ENCODE assay signal across 8 cellular contexts in genomic region chr5:135426102-135427082, GRCh38. TPM values are rescaled to one million over a fixed set of nuclear protein-coding genes. Genes with fewer than 3 reads are reported as not detected.
A peak's percentile ranks its signal among the peaks of the same experiment; 100 is the strongest.
DNase-seq lines count a peak whose midpoint lies in the region; ATAC-seq and TF ChIP-seq lines count a peak whose summit lies in the region.

No MANE protein-coding gene starts in this region.

- H3K27ac ChIP-seq in heart left ventricle = peak overlapping the region in 1 of 12 donors; percentile 69

- H3K4me1 ChIP-seq in heart left ventricle = peaks cover 0 to 46% (median 10%) of the 10 kb centered on the region in 12 donors

- H3K27ac Mint-ChIP-seq in WTC11 = no peak overlapping the region
- H3K27ac Mint-ChIP-seq in stimulated activated naive CD8-positive, alpha-beta T cell treated with anti-CD3 and anti-CD28 coated beads, Interleukin-15, amount 100 ng/mL, for 72 hours = no peak overlapping the region

- peaks cover 6% of the 10 kb centered on the region for H3K36me3 Mint-ChIP-seq in WTC11

- H3K4me1 Mint-ChIP-seq in WTC11 = no peaks in the 10 kb centered on the region
- H3K4me1 Mint-ChIP-seq in stimulated activated naive CD8-positive, alpha-beta T cell treated with anti-CD3 and anti-CD28 coated beads, Interleukin-15, amount 100 ng/mL, for 72 hours = peaks cover 6% of the 10 kb centered on the region

- ATAC-seq in HG02763 (IDR thresholded peaks at IDR 0.05; ENCODE audit: unreplicated experiment) (peak; percentile 70), WTC11 (peak; percentile 89), heart left ventricle (peak; percentile 34 to 64 (median 55))
- peak; percentile 96 for ATAC-seq in stimulated activated naive CD8-positive, alpha-beta T cell treated with anti-CD3 and anti-CD28 coated beads, Interleukin-15, amount 100 ng/mL, for 72 hours

- peaks cover 24% of the 10 kb centered on the region for H3K27me3 Mint-ChIP-seq in WTC11 (ENCODE audit: low read depth)
- H3K27me3 Mint-ChIP-seq in stimulated activated naive CD8-positive, alpha-beta T cell treated with anti-CD3 and anti-CD28 coated beads, Interleukin-15, amount 100 ng/mL, for 72 hours = peaks cover 11% of the 10 kb centered on the region

- no peak overlapping the region for H3K4me3 Mint-ChIP-seq in WTC11
- H3K4me3 Mint-ChIP-seq in stimulated activated naive CD8-positive, alpha-beta T cell treated with anti-CD3 and anti-CD28 coated beads, Interleukin-15, amount 100 ng/mL, for 72 hours = no peak overlapping the region

- H3K36me3 ChIP-seq in BJ (ENCODE audit: control insufficient read depth, insufficient read depth, low read length) (no peaks in the 10 kb centered on the region), heart left ventricle (no peaks in the 10 kb centered on the region)

- TF ChIP-seq CTCF in BJ (IDR thresholded peaks at IDR 0.05; ENCODE audit: insufficient read depth, low read depth, low read length) (peak; percentile 86), GM12875 (IDR thresholded peaks at IDR 0.05; ENCODE audit: borderline replicate concordance, insufficient read depth, low read depth, low read length) (peak; percentile 70; the same call in 1 of the 2 replicates), WTC11 (IDR thresholded peaks at IDR 0.05) (peak; percentile 51), heart left ventricle (IDR thresholded peaks at IDR 0.05) (peak; percentile 57 to 76 (median 64))

- POLR2A ChIA-PET in BJ (lab: Charles Lee) = interaction anchor here (0.7 kb wide), 1 partner anchor 19 kb away, joined by 4 read pairs; no protein-coding TSS in a partner anchor
- POLR2A ChIA-PET in WTC11 (lab: Charles Lee) = no interaction called here

- intact Hi-C loops in heart left ventricle (cut with DNase I) = loop anchor here in 4 of 10 donors (5.0 to 10.0 kb wide), 5 partner anchors 54 to 232 kb away; no protein-coding TSS in a partner anchor

- peaks cover 15% of the 10 kb centered on the region for H3K9me3 Mint-ChIP-seq in WTC11
- H3K9me3 Mint-ChIP-seq in stimulated activated naive CD8-positive, alpha-beta T cell treated with anti-CD3 and anti-CD28 coated beads, Interleukin-15, amount 100 ng/mL, for 72 hours = peaks cover 8 to 15% of the 10 kb centered on the region in 2 donors

- DNase-seq in BJ (ENCODE audit: low read depth) = no peak
- DNase-seq in NCI-H1694 (lab: John Stamatoyannopoulos, UW) = peak; percentile 70
- no peak for DNase-seq in WTC11 (ENCODE audit: low spot score)
- DNase-seq in heart left ventricle = no peak
- peak in 1 of 2 donors; percentile 30 for DNase-seq in stimulated activated naive CD8-positive, alpha-beta T cell treated with anti-CD3 and anti-CD28 coated beads, Interleukin-15, amount 100 ng/mL, for 72 hours
- no peak for DNase-seq in stimulated activated CD8-positive, alpha-beta memory T cell treated with anti-CD3 and anti-CD28 coated beads, Interleukin-4, amount 100 ng/mL, for 48 hours

- TF ChIP-seq POLR2A in heart left ventricle (IDR thresholded peaks at IDR 0.05) = no peak

- CTCF ChIA-PET in BJ (lab: Yijun Ruan, JAX) (interaction anchor here (0.5 to 5.8 kb wide), 33 partner anchors 10 to 680 kb away, joined by 3 to 60 read pairs (median 4); no protein-coding TSS in a partner anchor), WTC11 (lab: Charles Lee) (interaction anchor here (0.5 to 3.8 kb wide), 33 partner anchors 8 to 247 kb away, joined by 3 to 32 read pairs (median 4); partner anchors contain the start of genes CXCL14, DCANP1 and MACROH2A1)

- H3K27me3 ChIP-seq in BJ (ENCODE audit: control insufficient read depth, insufficient read depth, low read length) = no peaks in the 10 kb centered on the region
- H3K27me3 ChIP-seq in heart left ventricle = no peaks in the 10 kb centered on the region

- H3K9me3 ChIP-seq in heart left ventricle = peaks cover 0 to 12% (median 0%) of the 10 kb centered on the region in 12 donors

- H3K4me3 ChIP-seq in BJ (ENCODE audit: low read depth, low read length) = no peak overlapping the region
- H3K4me3 ChIP-seq in GM12875 (ENCODE audit: low read depth, low read length) = no peak overlapping the region
- H3K4me3 ChIP-seq in heart left ventricle = no peak overlapping the region

- WGBS in heart left ventricle, 4 donors = 51 to 59% (median 55%) methylated on average over 7 of the region's 7 CpGs

TF ChIP-seq in WTC11, 78 proteins besides CTCF, POLR2A, EP300 and RAD21 (continues in another document):
- TF ChIP-seq E2F5 (CRISPR knock-in tag; IDR thresholded peaks at IDR 0.05) (no peak), NR3C1 (CRISPR knock-in tag; conservative IDR thresholded peaks at IDR 0.05; ENCODE audit: low read depth) (no peak), ESRRA (CRISPR knock-in tag; IDR thresholded peaks at IDR 0.05; ENCODE audit: borderline replicate concordance) (no peak), ATF2 (CRISPR knock-in tag; IDR thresholded peaks at IDR 0.05; ENCODE audit: borderline replicate concordance, low read depth) (no peak), ZMAT4 (CRISPR knock-in tag; IDR thresholded peaks at IDR 0.05) (no peak), ZNF121 (CRISPR knock-in tag; IDR thresholded peaks at IDR 0.05) (no peak), PRRX2 (CRISPR knock-in tag; IDR thresholded peaks at IDR 0.05) (no peak), IRF1 (CRISPR knock-in tag; IDR thresholded peaks at IDR 0.05) (no peak)

RNA-seq across cellular contexts. Expression of gene DCANP1, which starts 20.8 kb away (rescaled TPM):
- polyA plus RNA-seq in BJ (2011; rRNA removed) = not detected in 2 replicates
- polyA minus RNA-seq in BJ (2011; rRNA and poly(A)+ RNA removed) = not detected in 2 replicates
- not detected in 3 replicates for total RNA-seq in WTC11 (2021)
- under 1 TPM in 1 of 9 donors, not detected in 8; 0.11 TPM for total RNA-seq in heart left ventricle
- polyA plus RNA-seq in heart left ventricle = not detected

RNA-seq across cellular contexts. Expression of gene TIFAB, which starts 25.8 kb away (rescaled TPM):
- polyA plus RNA-seq in BJ (2011; rRNA removed) = not detected in 2 replicates
- polyA minus RNA-seq in BJ (2011; rRNA and poly(A)+ RNA removed) = not detected in 2 replicates
- not detected in 3 replicates for total RNA-seq in WTC11 (2021)
- 1 to 10 TPM in 1 of 9 donors, under 1 TPM in 2, not detected in 6; 0.08 to 1.3 (median 0.68) TPM for total RNA-seq in heart left ventricle
- polyA plus RNA-seq in heart left ventricle = under 1 TPM in 1 of 2 donors, not detected in 1; 0.01 TPM

RNA-seq across cellular contexts. Expression of gene MACROH2A1, which starts 27.4 kb away (rescaled TPM):
- polyA plus RNA-seq in BJ (2011; rRNA removed) (84.8 and 96.0 TPM in 2 replicates), heart left ventricle (100 to 1,000 TPM; 111 to 155 TPM)
- 61.7 and 72.9 TPM in 2 replicates for polyA minus RNA-seq in BJ (2011; rRNA and poly(A)+ RNA removed)
- total RNA-seq in WTC11 (2021) (83.8 to 93.7 TPM (median 85.9 TPM) in 3 replicates), heart left ventricle (100 to 1,000 TPM in 5 of 9 donors, 10 to 100 TPM in 4; 86.5 to 170 (median 112) TPM)
